8 cellular contexts compared by ENCODE assay signal in the genomic region with DNA sequence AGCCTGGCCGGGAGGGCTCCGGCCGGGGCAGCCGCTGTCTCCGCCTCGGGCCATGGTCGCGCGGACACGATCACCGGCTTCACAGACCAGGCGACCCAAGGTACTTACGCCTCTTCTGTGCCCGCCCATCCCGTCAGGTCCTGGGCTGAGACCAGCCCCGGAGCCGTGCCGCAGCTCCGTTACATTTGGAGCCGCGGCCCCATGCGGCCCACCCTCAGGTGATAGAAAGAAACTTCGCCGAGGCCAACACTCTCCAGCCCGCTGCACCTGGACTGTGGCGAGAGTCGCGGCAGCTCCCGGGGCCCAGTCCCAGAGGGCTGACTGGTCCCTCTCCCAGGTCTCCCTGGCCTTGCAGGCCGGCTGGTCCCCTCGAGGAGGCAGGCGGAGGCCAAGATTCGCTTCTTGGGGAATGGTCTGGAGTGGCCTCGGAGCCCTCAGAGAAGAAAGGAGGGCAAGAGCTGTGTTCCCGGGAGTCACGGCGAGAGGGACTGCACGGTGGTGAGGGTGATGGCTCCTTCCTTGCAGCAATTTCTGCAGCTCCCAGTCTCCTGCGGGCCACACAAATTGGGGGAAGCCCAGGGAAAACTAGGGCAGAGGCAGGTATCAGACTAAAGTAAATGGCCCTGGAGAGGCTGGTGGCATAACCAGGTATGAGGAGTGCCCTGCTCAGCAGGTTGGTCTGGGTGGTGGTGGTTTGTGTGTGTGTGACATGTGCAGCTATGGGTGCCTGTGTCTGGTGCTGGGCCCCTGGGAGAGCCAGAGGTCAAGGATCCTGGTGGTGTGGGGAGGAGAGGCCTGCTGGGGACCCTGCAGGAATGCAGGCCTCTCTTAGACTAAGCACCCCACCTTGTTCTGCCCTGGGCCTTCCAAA. TPM values are rescaled to one million over a fixed set of nuclear protein-coding genes. Genes with fewer than 3 reads are reported as not detected.
DNase-seq lines count a peak whose midpoint lies in the region; ATAC-seq and TF ChIP-seq lines count a peak whose summit lies in the region.

No MANE protein-coding gene starts in this region.

- H3K4me3 Mint-ChIP-seq in CD4-positive, alpha-beta memory T cell: peak overlapping the region; percentile 26 to 82 (median 72)

- peak; percentile 11 for ATAC-seq in HG03175 (IDR thresholded peaks at IDR 0.05; ENCODE audit: unreplicated experiment)
- no peak for ATAC-seq in left colon

- H3K9me3 ChIP-seq in CD4-positive, alpha-beta memory T cell (ENCODE audit: control insufficient read depth in 1 of 2, low read length in 2 of 2): no peaks in the 10 kb centered on the region
- H3K9me3 ChIP-seq in neuron (ENCODE audit: low read length): peaks cover 7% of the 10 kb centered on the region

- H3K27ac Mint-ChIP-seq in CD4-positive, alpha-beta memory T cell: peak overlapping the region in 1 of 7 donors; percentile 40

- H3K36me3 Mint-ChIP-seq in CD4-positive, alpha-beta memory T cell: no peaks in the 10 kb centered on the region

- POLR2A ChIA-PET in CD4-positive, alpha-beta memory T cell (lab: Charles Lee; ENCODE audit: partially characterized antibody): interaction anchor here (1.7 kb wide), 1 partner anchor 16 kb away, joined by 9 read pairs; a partner anchor contains a TSS

- peaks cover 0 to 2% (median 0%) of the 10 kb centered on the region in 8 donors for H3K9me3 Mint-ChIP-seq in CD4-positive, alpha-beta memory T cell

- DNase-seq in CD4-positive, alpha-beta memory T cell: no peak
- DNase-seq in epithelial cell of esophagus (ENCODE audit: low read depth) (peak; percentile 33), left colon (no peak), GM03348 (ENCODE audit: low spot score) (no peak), DMS79 treated with DMSO at 0.1 percent for 48 hours (lab: John Stamatoyannopoulos, UW) (no peak)
- no peak for DNase-seq in activated CD4-positive, alpha-beta T cell treated with anti-CD3 and anti-CD28 coated beads, Interleukin-2, amount 50 U/mL, for 1 hour

- H2AFZ ChIP-seq in neuron (ENCODE audit: low read depth, low read length): peak overlapping the region; percentile 75

- TF ChIP-seq CTCF in epithelial cell of esophagus (IDR thresholded peaks at IDR 0.05; ENCODE audit: insufficient read depth, low read depth, low read length, missing control alignments): no peak

- H3K27ac ChIP-seq in CD4-positive, alpha-beta memory T cell (ENCODE audit: low read depth, low read length): no peak overlapping the region

- H3K4me3 ChIP-seq in CD4-positive, alpha-beta memory T cell (ENCODE audit: low read length in 2 of 2): no peak overlapping the region
- H3K4me3 ChIP-seq in epithelial cell of esophagus (ENCODE audit: low read length) (peak overlapping the region; percentile 28), neuron (ENCODE audit: low read length) (peak overlapping the region; percentile 54)

- peaks cover 6 to 36% (median 18%) of the 10 kb centered on the region in 4 donors for H3K4me1 Mint-ChIP-seq in CD4-positive, alpha-beta memory T cell

- H3K27me3 Mint-ChIP-seq in CD4-positive, alpha-beta memory T cell: peaks cover 34 to 49% of the 10 kb centered on the region in 2 donors

- H3K4me1 ChIP-seq in CD4-positive, alpha-beta memory T cell (ENCODE audit: insufficient read depth, low read length): peaks cover 24% of the 10 kb centered on the region
- H3K4me1 ChIP-seq in neuron (ENCODE audit: insufficient read depth, low read length): peaks cover 12% of the 10 kb centered on the region

- no peaks in the 10 kb centered on the region for H3K36me3 ChIP-seq in CD4-positive, alpha-beta memory T cell (ENCODE audit: insufficient read depth, low read length)
- peaks cover 3% of the 10 kb centered on the region for H3K36me3 ChIP-seq in neuron (ENCODE audit: insufficient read depth, low read length)

- H3K27me3 ChIP-seq in CD4-positive, alpha-beta memory T cell (ENCODE audit: insufficient read depth, low read length): peaks cover 44% of the 10 kb centered on the region
- peaks cover 43% of the 10 kb centered on the region for H3K27me3 ChIP-seq in neuron (ENCODE audit: insufficient read depth, low read length)

- intact Hi-C loops in CD4-positive, alpha-beta memory T cell (cut with micrococcal nuclease): no loop called here
- intact Hi-C loops in left colon (cut with DNase I, micrococcal nuclease): loop anchor here in 1 of 2 donors (10.0 kb wide), 1 partner anchor 297 kb away; no protein-coding TSS in a partner anchor

- CTCF ChIA-PET in CD4-positive, alpha-beta memory T cell (lab: Charles Lee; ENCODE audit: partially characterized antibody): no interaction called here

RNA-seq across cellular contexts. Expression of a gene that starts 0.8 kb away (rescaled TPM):
- total RNA-seq in CD4-positive, alpha-beta memory T cell: under 1 TPM; 0.19 to 0.26 TPM
- under 1 TPM; 0.04 to 0.22 TPM for polyA plus RNA-seq in CD4-positive, alpha-beta memory T cell
- total RNA-seq in left colon: under 1 TPM; 0.18 to 0.25 TPM

RNA-seq across cellular contexts. Expression of a gene that starts 16.9 kb away (rescaled TPM):
- total RNA-seq in CD4-positive, alpha-beta memory T cell: 10 to 100 TPM; 20.1 TPM
- polyA plus RNA-seq in CD4-positive, alpha-beta memory T cell: 10 to 100 TPM; 16.7 to 17.5 TPM
- 10 to 100 TPM; 26.9 to 33.5 TPM for total RNA-seq in left colon

Comparison
In these comparisons a context has a peak if more than half of its experiments do, and no peak if none do; other contexts are left out.
1. H3K4me3 ChIP-seq: peak in epithelial cell of esophagus (single experiment) and neuron (single experiment); none in CD4-positive, alpha-beta memory T cell (0 of 2).